1 cellular context compared by ENCODE assay signal in genomic region chr5:107442452-107442851, GRCh38.
TF ChIP-seq lines count a peak whose summit lies in the region.

No MANE protein-coding gene starts in this region.

TF ChIP-seq in GM12878, 131 proteins besides CTCF, POLR2A, EP300 and RAD21 (continued from another document):
- no peak for TF ChIP-seq ZNF592 (IDR thresholded peaks at IDR 0.05)
- TF ChIP-seq CEBPB (IDR thresholded peaks at IDR 0.05; ENCODE audit: borderline replicate concordance in 1 of 2, low read depth in 2 of 2, low read length in 2 of 2) = no peak
- TF ChIP-seq IRF5 (IDR thresholded peaks at IDR 0.05; ENCODE audit: borderline replicate concordance) = no peak
- TF ChIP-seq SKIL (IDR thresholded peaks at IDR 0.05; ENCODE audit: low read depth, poor library complexity, severe bottlenecking) = no peak
- no peak for TF ChIP-seq HDAC6 (IDR thresholded peaks at IDR 0.05; ENCODE audit: unreplicated experiment)
- no peak for TF ChIP-seq HDGF (IDR thresholded peaks at IDR 0.05)
- no peak for TF ChIP-seq POLR2AphosphoS2 (IDR thresholded peaks at IDR 0.05; ENCODE audit: low read depth, low read length)
- no peak for TF ChIP-seq RAD51 (IDR thresholded peaks at IDR 0.05)
- TF ChIP-seq STAT3 (IDR thresholded peaks at IDR 0.05; ENCODE audit: low read depth, low read length) = no peak
- TF ChIP-seq ZNF687 (IDR thresholded peaks at IDR 0.05) = no peak
- no peak for TF ChIP-seq CBX3 (IDR thresholded peaks at IDR 0.05; ENCODE audit: borderline replicate concordance, low read depth)
- no peak for TF ChIP-seq FOS (IDR thresholded peaks at IDR 0.05; ENCODE audit: borderline replicate concordance, extremely low read depth, insufficient read length)
- TF ChIP-seq ZSCAN29 (IDR thresholded peaks at IDR 0.05) = no peak
- no peak for TF ChIP-seq POU2F2 (IDR thresholded peaks at IDR 0.05; ENCODE audit: borderline replicate concordance, low read depth, low read length)
- TF ChIP-seq IRF3 (IDR thresholded peaks at IDR 0.05) = no peak
